ENCODE assay signal across 21 cellular contexts in the genomic region with DNA sequence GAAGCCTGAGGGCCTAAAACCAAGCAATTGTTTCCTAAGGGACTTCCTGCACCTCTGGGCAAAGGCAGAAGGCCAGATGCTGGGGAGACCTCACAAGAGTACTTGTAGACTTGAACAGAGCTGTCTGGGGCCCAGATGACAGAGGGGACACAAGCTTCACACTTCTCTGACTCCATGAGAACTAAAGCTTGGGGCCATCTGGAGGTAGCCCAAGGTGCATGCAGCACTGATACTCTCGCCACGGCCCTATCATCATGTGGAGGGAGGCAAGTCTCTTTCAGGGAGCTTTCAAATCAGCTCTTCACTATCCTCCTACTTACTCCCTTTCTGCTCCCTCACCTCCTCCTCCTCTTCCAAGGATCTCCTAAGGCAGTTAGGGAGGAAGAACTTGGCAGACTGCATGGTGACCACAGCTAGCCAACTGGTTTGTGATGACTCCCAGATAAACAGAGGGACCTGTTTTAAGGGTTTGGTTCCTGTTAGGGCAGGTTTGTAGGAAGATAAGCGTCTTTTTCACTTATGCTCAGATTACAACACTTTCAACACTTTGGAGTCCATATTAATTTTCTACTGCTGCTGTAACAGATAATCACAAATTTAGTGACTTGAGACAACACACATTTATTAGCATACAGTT. TPM values are rescaled to one million over a fixed set of nuclear protein-coding genes. Genes with fewer than 3 reads are reported as not detected.
DNase-seq lines count a peak whose midpoint lies in the region; ATAC-seq, FAIRE-seq and TF ChIP-seq lines count a peak whose summit lies in the region.
"Had no signal": no experiment of that assay in that cellular context is flagged by ENCODE, and none has a peak within 500 bp of the region (broad histone marks: within the 10 kb centered on the region; RNA-seq: fewer than 3 reads in every experiment).

No MANE protein-coding gene starts in this region.

- no peaks in the 10 kb centered on the region for H3K9me3 ChIP-seq in BLaER1
- H3K9me3 ChIP-seq in K562 (replicated peaks; ENCODE audit: control insufficient read depth, insufficient read depth, low read depth, low read length) = no peaks in the 10 kb centered on the region

- DNase-seq in OCI-M1 (lab: John Stamatoyannopoulos, UW) (peak; percentile 3), K562 (ENCODE audit: extremely low read depth in 1 of 4, low spot score in 3 of 4) (peak in 1 of 4 experiments; percentile 7), NCI-H748 (lab: John Stamatoyannopoulos, UW; ENCODE audit: unreplicated experiment) (no peak)
- DNase-seq in stimulated activated CD4-positive, alpha-beta T cell treated with anti-CD3 and anti-CD28 coated beads, Interleukin-2, amount 100 ng/mL, for 48 hours = no peak
- no peak for DNase-seq in activated CD8-positive, alpha-beta memory T cell treated with anti-CD3 and anti-CD28 coated beads for 24 hours
- DNase-seq: DND-41, IMR-90, Kasumi-1, MM.1S, NCI-H1092, NCI-H146, NCI-H2081 treated with DMSO at 0.1 percent for 48 hours, NCI-H446 treated with DMSO at 0.1 percent for 48 hours, NCI-H69 had no signal

- FAIRE-seq in K562 (lab: Jason Lieb, UNC) = no peak
- FAIRE-seq: D721Med, G401.6 had no signal

- BruUV-seq in K562 (replicated peaks; lab: Mats Ljungman, UMichigan) = no TSS peak

- H3K4me3 ChIP-seq in BLaER1 = no peak overlapping the region
- no peak overlapping the region for H3K4me3 ChIP-seq in K562

- H3K4me2 ChIP-seq in BLaER1 (peak overlapping the region; percentile 39), K562 (ENCODE audit: insufficient read depth, low read length) (no peak overlapping the region)

- peaks cover 94% of the 10 kb centered on the region for H3K27me3 ChIP-seq in BLaER1
- no peaks in the 10 kb centered on the region; a peak in 1 of 5 replicates for H3K27me3 ChIP-seq in K562 (ENCODE audit: control insufficient read depth in 2 of 2, insufficient read depth in 2 of 2, low read length in 2 of 2)

- no peak for TF ChIP-seq POLR2A in K562 (conservative IDR thresholded peaks at IDR 0.05)

- no peak for TF ChIP-seq RAD21 in K562 (CRISPR knock-in tag; conservative IDR thresholded peaks at IDR 0.05 in 1 of 2, IDR thresholded peaks at IDR 0.05 in 1 of 2)

- peak; percentile 53 for ATAC-seq in GM18511 (IDR thresholded peaks at IDR 0.05; ENCODE audit: unreplicated experiment)
- ATAC-seq in K562 = peak; percentile 83
- no peak for ATAC-seq in GM21528 (IDR thresholded peaks at IDR 0.05; ENCODE audit: low FRiP score, unreplicated experiment)

- H3K27ac ChIP-seq in BLaER1 (no peak overlapping the region), K562 (ENCODE audit: extremely low read depth, low read depth, low read length) (no peak overlapping the region)
- H3K27ac ChIP-seq: C4-2B, HL-60 had no signal

- TF ChIP-seq EP300 in K562 (IDR thresholded peaks at IDR 0.05; ENCODE audit: low read length) = no peak

- H3K9me1 ChIP-seq in K562 (ENCODE audit: control insufficient read depth, insufficient read depth, low read length) = no peaks in the 10 kb centered on the region

- no peak overlapping the region for H2AFZ ChIP-seq in K562 (ENCODE audit: low read depth, low read length)

- H3K4me1 ChIP-seq in BLaER1 (peaks cover 12% of the 10 kb centered on the region), K562 (replicated peaks in 1 of 2; ENCODE audit: control insufficient read depth in 2 of 2, insufficient read depth in 2 of 2, low read length in 2 of 2) (no peaks in the 10 kb centered on the region)

- intact Hi-C loops in K562 (cut with micrococcal nuclease) = no loop called here

- H3K79me2 ChIP-seq in K562 (ENCODE audit: control insufficient read depth, insufficient read depth, low read length) = no peaks in the 10 kb centered on the region

- WGBS in K562 (ENCODE audit: insufficient coverage, low coverage, missing lambda C conversion rate) = 4% methylated on average over 3 of the region's 3 CpGs

- no peak overlapping the region for H3K9ac ChIP-seq in BLaER1
- no peak overlapping the region for H3K9ac ChIP-seq in K562 (ENCODE audit: insufficient read depth in 1 of 2, low read depth in 2 of 2, low read length in 2 of 2)

- no peak; a peak in 1 of 6 replicates for TF ChIP-seq CTCF in K562 (IDR thresholded peaks at IDR 0.05 in 2 of 3, conservative IDR thresholded peaks at IDR 0.05 in 1 of 3; ENCODE audit: insufficient read depth in 2 of 3, low read depth in 1 of 3, low read length in 3 of 3)

- CTCF ChIA-PET in K562 (lab: Yijun Ruan, JAX; ENCODE audit: low intra/inter-chr PET ratio) = no interaction called here

- POLR2A ChIA-PET in K562 (lab: Yijun Ruan, JAX) = interaction anchor here (0.6 to 1.2 kb wide), 2 partner anchors 11 to 23 kb away, joined by 3 read pairs; no protein-coding TSS in a partner anchor

- in situ Hi-C loops in K562 (cut with MboI) = no loop called here

- peaks cover 11% of the 10 kb centered on the region; the same call in 1 of the 2 replicates for H4K20me1 ChIP-seq in BLaER1
- no peaks in the 10 kb centered on the region for H4K20me1 ChIP-seq in K562 (replicated peaks; ENCODE audit: control insufficient read depth, insufficient read depth, low read length)

- H3K36me3 ChIP-seq in BLaER1 (no peaks in the 10 kb centered on the region), K562 (ENCODE audit: control insufficient read depth, insufficient read depth, low read length) (no peaks in the 10 kb centered on the region)

TF ChIP-seq in K562, 482 proteins besides CTCF, POLR2A, EP300 and RAD21:
- TF ChIP-seq ZNF75A (CRISPR knock-in tag; IDR thresholded peaks at IDR 0.05) = no peak
- TF ChIP-seq, protein P1, sequence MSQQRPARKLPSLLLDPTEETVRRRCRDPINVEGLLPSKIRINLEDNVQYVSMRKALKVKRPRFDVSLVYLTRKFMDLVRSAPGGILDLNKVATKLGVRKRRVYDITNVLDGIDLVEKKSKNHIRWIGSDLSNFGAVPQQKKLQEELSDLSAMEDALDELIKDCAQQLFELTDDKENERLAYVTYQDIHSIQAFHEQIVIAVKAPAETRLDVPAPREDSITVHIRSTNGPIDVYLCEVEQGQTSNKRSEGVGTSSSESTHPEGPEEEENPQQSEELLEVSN (IDR thresholded peaks at IDR 0.05; ENCODE audit: borderline replicate concordance in 1 of 2, extremely low read depth in 1 of 2, insufficient read depth in 1 of 2, insufficient read length in 1 of 2, low read depth in 1 of 2, low read length in 1 of 2, poor library complexity in 1 of 2, severe bottlenecking in 1 of 2) = peak in 1 of 2 experiments; percentile 15

RNA-seq across cellular contexts. Expression of gene MSL3, which starts 23.8 kb away (rescaled TPM):
- 36.6 and 51.8 TPM in 2 replicates for total RNA-seq in K562 (2011; cell fraction: chromatin; rRNA removed; ENCODE audit: low replicate concordance)
- total RNA-seq in K562 (2011; cell fraction: nucleolus; rRNA removed) = 30.7 and 37.9 TPM in 2 replicates
- 46.8 and 67.8 TPM in 2 replicates for total RNA-seq in K562 (2011; cell fraction: nucleoplasm; rRNA removed)
- total RNA-seq in K562 (2014; rRNA removed) (21.3 and 31.2 TPM in 2 replicates), K562 (2014; rRNA removed; fragmentation: Illumina TruSeq; extraction: Trizol) (23.5 and 30.1 TPM in 2 replicates), K562 (2015; rRNA removed; fragmentation: Illumina TruSeq; extraction: Trizol) (21.4 and 23.1 TPM in 2 replicates), K562 (2021) (26.5 and 27.1 TPM in 2 replicates)
- polyA plus RNA-seq in K562 (2011; rRNA removed) (38.2 and 38.6 TPM in 2 replicates), K562 (2014; fragmentation: Illumina TruSeq; extraction: Trizol) (33.5 and 35.3 TPM in 2 replicates), K562 (2014; fragmentation: Nextera tagmentation; extraction: Ambion mirVana) (10 to 100 TPM; 26.4 to 39.9 TPM), K562 (2014; rRNA removed) (27.6 and 32.5 TPM in 2 replicates)
- 21.2 and 30.3 TPM in 2 replicates for polyA plus RNA-seq in K562 (2011; cell fraction: cytosol; rRNA removed)
- polyA plus RNA-seq in K562 (2011; cell fraction: nucleus; rRNA removed) = 98.6 and 112 TPM in 2 replicates
- 23.7 and 26.5 TPM in 2 replicates for polyA plus RNA-seq in K562 (2012)
- 27.2 and 29.5 TPM in 2 replicates for polyA minus RNA-seq in K562 (2011; rRNA and poly(A)+ RNA removed)
- polyA minus RNA-seq in K562 (2011; cell fraction: cytosol; rRNA and poly(A)+ RNA removed) = 17.9 and 21.7 TPM in 2 replicates
- 38.2 and 51.4 TPM in 2 replicates for polyA minus RNA-seq in K562 (2011; cell fraction: nucleus; rRNA and poly(A)+ RNA removed)
